14 cellular contexts compared by ENCODE assay signal in genomic region chr2:219054956-219055903, GRCh38. TPM values are rescaled to one million over a fixed set of nuclear protein-coding genes. Genes with fewer than 3 reads are reported as not detected.
DNase-seq lines count a peak whose midpoint lies in the region; ATAC-seq and TF ChIP-seq lines count a peak whose summit lies in the region.
"Had no signal": no experiment of that assay in that cellular context is flagged by ENCODE, and none has a peak within 500 bp of the region (broad histone marks: within the 10 kb centered on the region; RNA-seq: fewer than 3 reads in every experiment).

No MANE protein-coding gene starts in this region.

- no peak for ATAC-seq in stimulated activated naive B cell treated with anti-CD40 and anti-IgM and Interleukin-4, amounts not matched to agents 10 μg/mL and 1 μg/mL and 100 μg/mL, for 72 hours (replicated peaks)
- ATAC-seq in stimulated activated effector memory CD8-positive, alpha-beta T cell treated with anti-CD3 and anti-CD28 coated beads, Interleukin-12 subunit alpha, Interleukin-12 subunit beta, amount 100 ng/mL, for 72 hours = no peak
- ATAC-seq in HG02571 (IDR thresholded peaks at IDR 0.05; ENCODE audit: unreplicated experiment) = no peak

- H3K79me2 ChIP-seq in osteoblast (ENCODE audit: insufficient read depth, low read length) = no peaks in the 10 kb centered on the region

- H3K9me3 Mint-ChIP-seq in stimulated activated naive B cell treated with anti-CD40 and anti-IgM and Interleukin-4, amounts not matched to agents 10 μg/mL and 1 μg/mL and 100 μg/mL, for 72 hours = no peaks in the 10 kb centered on the region
- H3K9me3 Mint-ChIP-seq in stimulated activated effector memory CD8-positive, alpha-beta T cell treated with anti-CD3 and anti-CD28 coated beads, Interleukin-12 subunit alpha, Interleukin-12 subunit beta, amount 100 ng/mL, for 72 hours = no peaks in the 10 kb centered on the region
- H3K9me3 Mint-ChIP-seq: CD4-positive, alpha-beta memory T cell had no signal

- H4K20me1 ChIP-seq in osteoblast (ENCODE audit: insufficient read depth, low read length) = no peaks in the 10 kb centered on the region

- H2AFZ ChIP-seq in osteoblast (ENCODE audit: low read length) = no peak overlapping the region
- H2AFZ ChIP-seq: GM23248 had no signal

- no peak overlapping the region for H3K4me2 ChIP-seq in osteoblast (ENCODE audit: insufficient read depth, low read length)

- H3K4me3 ChIP-seq in osteoblast (ENCODE audit: insufficient read depth, low read length) = no peak overlapping the region
- H3K4me3 ChIP-seq: GM23248 had no signal

- no peaks in the 10 kb centered on the region for H3K36me3 ChIP-seq in osteoblast (ENCODE audit: insufficient read depth, low read length)

- no peak overlapping the region for H3K27ac ChIP-seq in osteoblast (ENCODE audit: low read depth, low read length)
- H3K27ac ChIP-seq: GM23248 had no signal

- H3K36me3 Mint-ChIP-seq in stimulated activated naive B cell treated with anti-CD40 and anti-IgM and Interleukin-4, amounts not matched to agents 10 μg/mL and 1 μg/mL and 100 μg/mL, for 72 hours = no peaks in the 10 kb centered on the region
- no peaks in the 10 kb centered on the region for H3K36me3 Mint-ChIP-seq in stimulated activated effector memory CD8-positive, alpha-beta T cell treated with anti-CD3 and anti-CD28 coated beads, Interleukin-12 subunit alpha, Interleukin-12 subunit beta, amount 100 ng/mL, for 72 hours
- H3K36me3 Mint-ChIP-seq: CD4-positive, alpha-beta memory T cell had no signal

- no peak overlapping the region for H3K4me3 Mint-ChIP-seq in stimulated activated naive B cell treated with anti-CD40 and anti-IgM and Interleukin-4, amounts not matched to agents 10 μg/mL and 1 μg/mL and 100 μg/mL, for 72 hours
- no peak overlapping the region for H3K4me3 Mint-ChIP-seq in stimulated activated effector memory CD8-positive, alpha-beta T cell treated with anti-CD3 and anti-CD28 coated beads, Interleukin-12 subunit alpha, Interleukin-12 subunit beta, amount 100 ng/mL, for 72 hours

- no peaks in the 10 kb centered on the region for H3K4me1 ChIP-seq in osteoblast (ENCODE audit: insufficient read depth, low read length)

- DNase-seq in mesenteric fat pad (ENCODE audit: low spot score) (peak; percentile 87), osteoblast (ENCODE audit: insufficient read length, low spot score, missing footprints) (peak; percentile 51), NCI-H146 treated with DMSO at 0.1 percent for 48 hours (lab: John Stamatoyannopoulos, UW; ENCODE audit: unreplicated experiment) (no peak)
- no peak for DNase-seq in stimulated activated naive B cell treated with anti-CD40 and anti-IgM and Interleukin-4, amounts not matched to agents 10 μg/mL and 1 μg/mL and 100 μg/mL, for 72 hours
- no peak for DNase-seq in stimulated activated effector memory CD8-positive, alpha-beta T cell treated with anti-CD3 and anti-CD28 coated beads, Interleukin-12 subunit alpha, Interleukin-12 subunit beta, amount 100 ng/mL, for 72 hours (ENCODE audit: low spot score in 2 of 2)
- DNase-seq: C1 segment of cervical spinal cord; Calu3; CD4-positive, alpha-beta memory T cell; DND-41; GM23248; H7; HCEC 1CT had no signal

- H3K27me3 Mint-ChIP-seq in stimulated activated naive B cell treated with anti-CD40 and anti-IgM and Interleukin-4, amounts not matched to agents 10 μg/mL and 1 μg/mL and 100 μg/mL, for 72 hours = peaks cover 59 to 87% of the 10 kb centered on the region in 2 donors

- H3K27me3 ChIP-seq in osteoblast (ENCODE audit: insufficient read depth, low read length) = peaks cover 56% of the 10 kb centered on the region

- H3K27ac Mint-ChIP-seq in stimulated activated naive B cell treated with anti-CD40 and anti-IgM and Interleukin-4, amounts not matched to agents 10 μg/mL and 1 μg/mL and 100 μg/mL, for 72 hours = peak overlapping the region; percentile 25
- no peak overlapping the region for H3K27ac Mint-ChIP-seq in stimulated activated effector memory CD8-positive, alpha-beta T cell treated with anti-CD3 and anti-CD28 coated beads, Interleukin-12 subunit alpha, Interleukin-12 subunit beta, amount 100 ng/mL, for 72 hours
- H3K27ac Mint-ChIP-seq: CD4-positive, alpha-beta memory T cell had no signal

- no peak for TF ChIP-seq CTCF in osteoblast (IDR thresholded peaks at IDR 0.05; ENCODE audit: extremely low read depth, low read depth, low read length)

- H3K9me3 ChIP-seq in osteoblast (ENCODE audit: low read depth, low read length) = no peaks in the 10 kb centered on the region

- H3K4me1 Mint-ChIP-seq in stimulated activated naive B cell treated with anti-CD40 and anti-IgM and Interleukin-4, amounts not matched to agents 10 μg/mL and 1 μg/mL and 100 μg/mL, for 72 hours = peaks cover 16 to 34% of the 10 kb centered on the region in 2 donors
- H3K4me1 Mint-ChIP-seq in stimulated activated effector memory CD8-positive, alpha-beta T cell treated with anti-CD3 and anti-CD28 coated beads, Interleukin-12 subunit alpha, Interleukin-12 subunit beta, amount 100 ng/mL, for 72 hours = peaks cover 12% of the 10 kb centered on the region

RNA-seq across cellular contexts. Expression of gene IHH, which starts 5.5 kb away (rescaled TPM):
- 0.26 TPM for total RNA-seq in mesenteric fat pad
- total RNA-seq in osteoblast = under 0.01 and 0.29 TPM in 2 replicates
- total RNA-seq: GM23248, H1 had no signal

RNA-seq across cellular contexts. Expression of gene CFAP65, which starts 13.9 kb away (rescaled TPM):
- total RNA-seq in mesenteric fat pad = not detected
- not detected in 2 replicates for total RNA-seq in osteoblast
- total RNA-seq: CD4-positive, alpha-beta memory T cell; GM23248; H7 had no signal

Comparison
In these comparisons a context has a peak if more than half of its experiments do, and no peak if none do; other contexts are left out.
1. DNase-seq: peak in mesenteric fat pad (single experiment) and osteoblast (single experiment); none in stimulated activated naive B cell treated with anti-CD40 and anti-IgM and Interleukin-4, amounts not matched to agents 10 μg/mL and 1 μg/mL and 100 μg/mL, for 72 hours (single experiment), stimulated activated effector memory CD8-positive, alpha-beta T cell treated with anti-CD3 and anti-CD28 coated beads, Interleukin-12 subunit alpha, Interleukin-12 subunit beta, amount 100 ng/mL, for 72 hours (0 of 2) and NCI-H146 treated with DMSO at 0.1 percent for 48 hours (single experiment).